Comparison of ENCODE assay signal across 9 cellular contexts in the genomic region with DNA sequence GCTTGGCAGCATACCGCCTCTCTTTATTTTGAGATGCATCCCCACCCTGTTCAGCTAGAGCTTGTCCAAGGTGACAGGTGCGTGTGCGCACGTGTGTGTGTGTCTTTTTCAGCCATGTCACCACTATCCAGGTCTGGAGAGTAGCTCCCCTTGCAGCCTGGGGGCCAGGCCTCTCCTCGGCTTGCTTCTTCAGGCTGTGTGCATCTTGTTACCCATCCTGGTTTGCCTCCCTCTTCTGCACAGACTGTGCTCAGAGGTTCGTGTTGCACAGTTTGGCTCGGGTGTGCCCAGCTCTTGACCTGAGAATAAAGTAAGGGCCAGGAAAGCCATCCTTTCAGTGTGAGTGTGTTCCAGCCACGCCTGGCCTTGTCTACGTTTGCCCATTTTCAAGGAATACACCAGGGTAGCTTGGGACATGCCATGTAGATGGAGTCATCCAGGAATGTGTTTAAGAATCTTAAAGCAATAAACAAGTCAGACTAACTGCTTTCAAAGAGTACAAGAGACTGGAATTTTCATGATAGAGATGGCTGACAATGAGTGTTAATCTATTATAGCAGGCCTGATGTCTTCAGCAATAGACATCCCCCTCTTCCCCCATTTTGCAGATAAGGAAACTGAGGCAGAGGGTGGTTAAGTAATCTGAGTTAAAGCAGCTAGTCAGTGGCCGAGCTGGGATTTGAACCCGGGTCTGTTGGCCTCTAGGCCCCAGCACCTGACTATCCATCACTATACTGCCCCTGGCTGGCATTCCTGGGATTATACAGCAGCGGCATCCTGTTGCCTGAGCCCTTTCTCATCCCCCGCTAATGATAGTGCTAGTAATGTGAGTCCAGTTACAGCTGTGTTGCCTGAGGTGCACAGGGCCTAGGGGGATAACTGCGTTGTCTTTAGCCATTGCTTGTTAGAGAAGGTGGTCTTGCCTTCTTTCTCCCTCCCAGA.
DNase-seq lines count a peak whose midpoint lies in the region; ATAC-seq and TF ChIP-seq lines count a peak whose summit lies in the region.
"Had no signal": no experiment of that assay in that cellular context is flagged by ENCODE, and none has a peak within 500 bp of the region (broad histone marks: within the 10 kb centered on the region; RNA-seq: fewer than 3 reads in every experiment).

No MANE protein-coding gene starts in this region.

- TF ChIP-seq RAD21 in HCT116 (IDR thresholded peaks at IDR 0.05; ENCODE audit: low read depth) = no peak

- no peak overlapping the region for H3K9ac ChIP-seq in HCT116 (ENCODE audit: low read length)

- no peak for TF ChIP-seq POLR2A in HCT116 (IDR thresholded peaks at IDR 0.05; ENCODE audit: borderline replicate concordance, extremely low read depth, insufficient read depth, insufficient read length)
- no peak for TF ChIP-seq POLR2A in transverse colon (IDR thresholded peaks at IDR 0.05)

- TF ChIP-seq CTCF in HCT116 (IDR thresholded peaks at IDR 0.05 in 2 of 3, conservative IDR thresholded peaks at IDR 0.05 in 1 of 3; ENCODE audit: borderline replicate concordance in 1 of 3, insufficient read depth in 1 of 3, low read depth in 2 of 3, low read length in 2 of 3) (peak in 2 of 3 experiments; percentile 17 to 23; a peak in 2 of 6 replicates), transverse colon (IDR thresholded peaks at IDR 0.05) (no peak)

- BruUV-seq in HCT116 (replicated peaks; lab: Mats Ljungman, UMichigan) = no TSS peak

- H4K20me1 ChIP-seq in HCT116 (ENCODE audit: insufficient read depth) = no peaks in the 10 kb centered on the region

- TF ChIP-seq EP300 in transverse colon (IDR thresholded peaks at IDR 0.05; ENCODE audit: low read depth) = no peak

- DNase-seq in HCT116 (ENCODE audit: low read depth, low spot score) (no peak), astrocyte of the hippocampus (ENCODE audit: low read depth, low spot score) (peak; percentile 88), iPS-NIHi11 (ENCODE audit: low spot score) (peak; percentile 61), transverse colon (peak; percentile 33), cerebellum (ENCODE audit: low spot score) (no peak), NAMALWA (ENCODE audit: low spot score) (no peak), COR-L47 (lab: John Stamatoyannopoulos, UW) (no peak)
- DNase-seq: mucosa of descending colon had no signal

- 77 to 81% methylated on average over 7 to 14 of the region's 14 CpGs for WGBS in transverse colon (ENCODE audit: low coverage in 1 of 2), 2 donors

- H2AFZ ChIP-seq in HCT116 (ENCODE audit: low read depth, low read length, poor library complexity, severe bottlenecking) = no peak overlapping the region

- no peaks in the 10 kb centered on the region for H3K27me3 ChIP-seq in HCT116 (ENCODE audit: insufficient read depth, low read length)
- no peaks in the 10 kb centered on the region for H3K27me3 ChIP-seq in transverse colon

- no peaks in the 10 kb centered on the region for H3K9me2 ChIP-seq in HCT116 (ENCODE audit: insufficient read depth)

- POLR2A ChIA-PET in HCT116 (lab: Charles Lee) = no interaction called here

- H3K9me3 ChIP-seq in HCT116 (ENCODE audit: control insufficient read depth in 1 of 2, insufficient read depth in 1 of 2, low read depth in 1 of 2, low read length in 2 of 2) (no peaks in the 10 kb centered on the region), transverse colon (no peaks in the 10 kb centered on the region)
- H3K9me3 ChIP-seq: mucosa of descending colon had no signal

- H3K4me1 ChIP-seq in HCT116 (ENCODE audit: control insufficient read depth in 1 of 2, insufficient read depth in 2 of 2, low read length in 2 of 2) (peaks cover 7 to 24% of the 10 kb centered on the region in 2 experiments), transverse colon (peaks cover 24 to 58% (median 27%) of the 10 kb centered on the region in 4 donors)

- peak overlapping the region; percentile 42 for H3K4me2 ChIP-seq in HCT116 (ENCODE audit: low read length)

- in situ Hi-C loops in transverse colon (cut with MboI; ENCODE audit: low pct_ligation_motif_present in 1 of 4, low pct_unique_long_range_greater_than_20kb in 1 of 4, low sequenced_read_pairs in 3 of 4) = loop anchor here in 1 of 4 donors (25.0 kb wide), 1 partner anchor 172 kb away; no protein-coding TSS in a partner anchor

- H3K79me2 ChIP-seq in HCT116 (ENCODE audit: insufficient read depth, low read length) = no peaks in the 10 kb centered on the region

- CTCF ChIA-PET in HCT116 (lab: Charles Lee) = interaction anchor here (1.1 kb wide), 1 partner anchor 68 kb away, joined by 3 read pairs; no protein-coding TSS in a partner anchor

- H3K36me3 ChIP-seq in HCT116 (ENCODE audit: control insufficient read depth in 1 of 2, insufficient read depth in 2 of 2, low read length in 2 of 2) = no peaks in the 10 kb centered on the region
- no peaks in the 10 kb centered on the region for H3K36me3 ChIP-seq in transverse colon

- no peak overlapping the region for H3K27ac ChIP-seq in HCT116 (ENCODE audit: low read depth, low read length)
- H3K27ac ChIP-seq in transverse colon = peak overlapping the region; percentile 12 to 82 (median 73)
- H3K27ac ChIP-seq: epithelial cell of prostate had no signal

- RAD21 ChIA-PET in HCT116 (lab: Charles Lee; ENCODE audit: low non-redundant PET in 1 of 2, low total read pairs in 2 of 2, uncharacterized antibody in 2 of 2, unreplicated experiment in 2 of 2) = no interaction called here

- intact Hi-C loops in HCT116 (cut with micrococcal nuclease) = no loop called here
- intact Hi-C loops in transverse colon (cut with DNase I; ENCODE audit: low total_unique reads) = loop anchor here (5.0 kb wide), 1 partner anchor 47 kb away; no protein-coding TSS in a partner anchor

- no peak overlapping the region for H3K4me3 ChIP-seq in HCT116 (replicated peaks in 1 of 2; ENCODE audit: low read depth in 1 of 2, low read length in 2 of 2)
- no peak overlapping the region for H3K4me3 ChIP-seq in transverse colon
- H3K4me3 ChIP-seq: mucosa of descending colon had no signal

- peak; percentile 78 for ATAC-seq in HCT116

TF ChIP-seq in HCT116, 20 proteins besides CTCF, POLR2A, EP300 and RAD21:
- TF ChIP-seq CEBPB (IDR thresholded peaks at IDR 0.05; ENCODE audit: low read depth) = no peak
- TF ChIP-seq ZNF274 (IDR thresholded peaks at IDR 0.05; ENCODE audit: low read depth, low read length) = no peak
- TF ChIP-seq, protein P1, sequence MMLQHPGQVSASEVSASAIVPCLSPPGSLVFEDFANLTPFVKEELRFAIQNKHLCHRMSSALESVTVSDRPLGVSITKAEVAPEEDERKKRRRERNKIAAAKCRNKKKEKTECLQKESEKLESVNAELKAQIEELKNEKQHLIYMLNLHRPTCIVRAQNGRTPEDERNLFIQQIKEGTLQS (IDR thresholded peaks at IDR 0.05) = no peak
- TF ChIP-seq SIN3A (IDR thresholded peaks at IDR 0.05; ENCODE audit: low read depth) = no peak
- no peak for TF ChIP-seq EGR1 (IDR thresholded peaks at IDR 0.05; ENCODE audit: low read depth)
- no peak for TF ChIP-seq ZFX (IDR thresholded peaks at IDR 0.05)
- TF ChIP-seq EZH2phosphoT487 (IDR thresholded peaks at IDR 0.05; ENCODE audit: borderline replicate concordance) = no peak
- no peak for TF ChIP-seq POLR2AphosphoS5 (IDR thresholded peaks at IDR 0.05; ENCODE audit: low read depth, low read length)
- no peak for TF ChIP-seq SP1 (IDR thresholded peaks at IDR 0.05; ENCODE audit: low read depth)
- no peak for TF ChIP-seq JUND (IDR thresholded peaks at IDR 0.05)
- TF ChIP-seq EZH2 (IDR thresholded peaks at IDR 0.05) = no peak
- TF ChIP-seq, protein P2, sequence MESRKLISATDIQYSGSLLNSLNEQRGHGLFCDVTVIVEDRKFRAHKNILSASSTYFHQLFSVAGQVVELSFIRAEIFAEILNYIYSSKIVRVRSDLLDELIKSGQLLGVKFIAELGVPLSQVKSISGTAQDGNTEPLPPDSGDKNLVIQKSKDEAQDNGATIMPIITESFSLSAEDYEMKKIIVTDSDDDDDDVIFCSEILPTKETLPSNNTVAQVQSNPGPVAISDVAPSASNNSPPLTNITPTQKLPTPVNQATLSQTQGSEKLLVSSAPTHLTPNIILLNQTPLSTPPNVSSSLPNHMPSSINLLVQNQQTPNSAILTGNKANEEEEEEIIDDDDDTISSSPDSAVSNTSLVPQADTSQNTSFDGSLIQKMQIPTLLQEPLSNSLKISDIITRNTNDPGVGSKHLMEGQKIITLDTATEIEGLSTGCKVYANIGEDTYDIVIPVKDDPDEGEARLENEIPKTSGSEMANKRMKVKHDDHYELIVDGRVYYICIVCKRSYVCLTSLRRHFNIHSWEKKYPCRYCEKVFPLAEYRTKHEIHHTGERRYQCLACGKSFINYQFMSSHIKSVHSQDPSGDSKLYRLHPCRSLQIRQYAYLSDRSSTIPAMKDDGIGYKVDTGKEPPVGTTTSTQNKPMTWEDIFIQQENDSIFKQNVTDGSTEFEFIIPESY (IDR thresholded peaks at IDR 0.05; ENCODE audit: extremely low read depth, insufficient replicate concordance, low read length) = no peak
- no peak for TF ChIP-seq SRF (IDR thresholded peaks at IDR 0.05; ENCODE audit: low read depth)
- TF ChIP-seq REST (IDR thresholded peaks at IDR 0.05; ENCODE audit: low read depth) = no peak
- TF ChIP-seq FOSL1 (IDR thresholded peaks at IDR 0.05; ENCODE audit: low read depth) = no peak

Comparison
In these comparisons a context has a peak if more than half of its experiments do, and no peak if none do; other contexts are left out.
1. DNase-seq: peak in astrocyte of the hippocampus (single experiment), iPS-NIHi11 (single experiment) and transverse colon (single experiment); none in HCT116 (single experiment), cerebellum (single experiment), NAMALWA (single experiment) and COR-L47 (single experiment).
2. CTCF ChIP-seq: peak in HCT116 (2 of 3); none in transverse colon (0 of 5).